In the genomic region with DNA sequence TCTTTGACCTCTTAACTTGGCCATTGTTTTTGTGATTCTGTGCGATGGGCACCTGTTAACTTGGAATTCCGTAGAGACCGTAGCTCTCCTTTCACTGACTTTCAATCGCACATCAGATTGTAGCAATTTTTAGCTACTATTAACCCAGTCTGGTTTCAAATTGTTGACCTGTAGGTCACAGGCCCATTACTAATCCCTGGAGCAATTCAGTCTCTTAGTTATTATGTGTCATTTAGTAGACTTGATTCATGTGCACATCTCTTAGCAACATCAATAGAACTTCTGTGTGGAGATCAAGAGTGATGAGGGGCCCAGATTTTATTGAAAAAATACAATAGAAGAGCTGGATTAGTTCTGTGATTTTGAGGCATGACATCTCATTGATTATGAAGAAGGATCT, we compare ENCODE assay signal across 1 cellular context.
TF ChIP-seq lines count a peak whose summit lies in the region.

No MANE protein-coding gene starts in this region.

TF ChIP-seq in H1, 55 proteins besides CTCF, POLR2A, EP300 and RAD21 (continued from another document):
- TF ChIP-seq HDAC2 (IDR thresholded peaks at IDR 0.05; ENCODE audit: borderline replicate concordance in 1 of 2, low read depth in 2 of 2, low read length in 2 of 2) (no peak), PHF8 (conservative IDR thresholded peaks at IDR 0.05; ENCODE audit: low read depth, low read length) (no peak), SRF (IDR thresholded peaks at IDR 0.05; ENCODE audit: low read depth, low read length) (no peak), EZH2 (IDR thresholded peaks at IDR 0.05; ENCODE audit: low read depth, low read length, severe bottlenecking) (no peak), HDAC6 (IDR thresholded peaks at IDR 0.05; ENCODE audit: low read depth, low read length) (no peak), SIN3A (conservative IDR thresholded peaks at IDR 0.05 in 1 of 2, IDR thresholded peaks at IDR 0.05 in 1 of 2; ENCODE audit: low read depth in 1 of 2, low read length in 2 of 2) (no peak)
